ENCODE assay signal across 25 cellular contexts in genomic region chr6:45502446-45502845, GRCh38.
"Had no signal": no experiment of that assay in that cellular context is flagged by ENCODE, and none has a peak within 500 bp of the region (broad histone marks: within the 10 kb centered on the region; RNA-seq: fewer than 3 reads in every experiment).

No MANE protein-coding gene starts in this region.

- H3K4me1 Mint-ChIP-seq: natural killer cell had no signal

- H3K4me2 ChIP-seq: neural progenitor cell had no signal

- H3K27me3 ChIP-seq: heart left ventricle, neural progenitor cell, uterus had no signal

- H2AFZ ChIP-seq: neural progenitor cell had no signal

- H3K9me3 ChIP-seq: heart left ventricle, thoracic aorta, uterus had no signal

- H3K27ac Mint-ChIP-seq: activated naive CD4-positive, alpha-beta T cell treated with anti-CD3 and anti-CD28 coated beads, Interleukin-2, amount 50 U/mL, for 72 hours; immature natural killer cell; memory B cell; natural killer cell; neural progenitor cell; T-cell; T-helper 2 cell treated with Interferon-gamma antibody and Interleukin-4, amounts not matched to agents 5 μg/mL and 100 μg/mL, for 36 hours had no signal

- H3K36me3 Mint-ChIP-seq: immature natural killer cell, memory B cell, natural killer cell, neural progenitor cell had no signal

- H3K36me3 ChIP-seq: heart left ventricle, neural progenitor cell, thoracic aorta, uterus had no signal

- ATAC-seq: activated naive CD4-positive, alpha-beta T cell treated with anti-CD3 and anti-CD28 coated beads, Interleukin-2, amount 50 U/mL, for 72 hours; activated T-cell treated with anti-CD3 and anti-CD28 coated beads, Interleukin-2, amount 50 U/mL, for 4 hours; heart left ventricle; natural killer cell; right cardiac atrium; stimulated activated naive CD8-positive, alpha-beta T cell treated with anti-CD3 and anti-CD28 coated beads, Interleukin-15, Interleukin-2, amounts not matched to agents 100 U/mL and 50 U/mL, for 24 hours; T-cell had no signal

- H3K9ac ChIP-seq: neural progenitor cell had no signal

- H3K4me3 ChIP-seq: heart left ventricle, neural progenitor cell, thoracic aorta, uterus had no signal

- DNase-seq: activated CD4-positive, alpha-beta T cell treated with anti-CD3 and anti-CD28 coated beads for 4 hours; activated CD4-positive, alpha-beta T cell treated with anti-CD3 and anti-CD28 coated beads, Interleukin-2, amount 50 U/mL, for 4 hours; activated CD4-positive, CD25-positive, alpha-beta regulatory T cell; activated CD8-positive, alpha-beta memory T cell treated with anti-CD3 and anti-CD28 coated beads for 24 hours; activated naive CD4-positive, alpha-beta T cell; activated T-cell treated with anti-CD3 and anti-CD28 coated beads, Interleukin-2, amount 50 U/mL, for 4 hours; dermis blood vessel endothelial cell; effector CD4-positive, alpha-beta T cell; heart left ventricle; hypothalamus; immature natural killer cell; natural killer cell; occipital lobe; right cardiac atrium; stimulated activated CD4-positive, alpha-beta T cell treated with anti-CD3 and anti-CD28 coated beads, Interleukin-2, amount 100 ng/mL, for 48 hours; stimulated activated naive CD8-positive, alpha-beta T cell treated with anti-CD3 and anti-CD28 coated beads, Interleukin-15, Interleukin-2, amounts not matched to agents 100 U/mL and 50 U/mL, for 24 hours; T-cell; uterus had no signal

- H3K27me3 Mint-ChIP-seq: central memory CD8-positive, alpha-beta T cell; memory B cell; T-cell had no signal

- H3K4me1 ChIP-seq: uterus had no signal

- H3K27ac ChIP-seq: heart left ventricle, neural progenitor cell, thoracic aorta, uterus had no signal

- H3K4me3 Mint-ChIP-seq: activated T-cell treated with anti-CD3 and anti-CD28 coated beads, Interleukin-2, amount 50 U/mL, for 4 hours; central memory CD8-positive, alpha-beta T cell; immature natural killer cell; memory B cell; natural killer cell; neural progenitor cell; T-cell; T-helper 2 cell treated with Interferon-gamma antibody and Interleukin-4, amounts not matched to agents 5 μg/mL and 100 μg/mL, for 36 hours; type B pancreatic cell had no signal
